8 cellular contexts compared by ENCODE assay signal in the genomic region with DNA sequence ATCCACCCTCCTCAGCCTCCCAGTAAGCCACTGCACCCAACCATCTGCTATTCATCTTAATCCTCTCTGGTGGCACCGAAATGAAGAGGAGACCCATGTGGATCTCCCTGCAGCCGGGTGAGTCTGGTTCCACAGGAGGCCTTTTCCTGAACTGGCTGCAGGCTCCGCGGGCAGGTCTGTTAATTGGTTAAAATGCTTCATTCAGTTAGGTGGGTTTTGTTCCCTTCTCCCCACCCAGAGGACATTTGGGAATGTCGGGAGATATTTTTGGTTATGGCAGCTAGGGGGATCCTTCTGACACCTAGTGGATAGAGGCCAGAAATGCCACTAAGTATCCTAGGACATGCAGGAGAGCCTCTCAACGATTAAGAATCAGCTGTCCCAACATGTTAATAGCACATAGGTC. TPM values are rescaled to one million over a fixed set of nuclear protein-coding genes. Genes with fewer than 3 reads are reported as not detected.
DNase-seq lines count a peak whose midpoint lies in the region; ATAC-seq and TF ChIP-seq lines count a peak whose summit lies in the region.

No MANE protein-coding gene starts in this region.

- DNase-seq in HFF-Myc (ENCODE audit: extremely low read depth, low read depth) (peak; percentile 21), RPMI7951 (ENCODE audit: low read depth) (peak; percentile 63), fibroblast of the conjunctiva (ENCODE audit: low read depth) (peak; percentile 29), psoas muscle (no peak), mesenteric fat pad (ENCODE audit: low spot score) (no peak)

- peak in 2 of 4 donors; percentile 50 to 73 for ATAC-seq in psoas muscle
- ATAC-seq in GM19463 (IDR thresholded peaks at IDR 0.05; ENCODE audit: unreplicated experiment) = no peak
- ATAC-seq in GM21619 (IDR thresholded peaks at IDR 0.05; ENCODE audit: unreplicated experiment) = no peak

- H3K4me1 ChIP-seq in psoas muscle = no peaks in the 10 kb centered on the region

- H3K4me3 ChIP-seq in HFF-Myc (replicated peaks; ENCODE audit: low read depth, low read length) (no peak overlapping the region), psoas muscle (peak overlapping the region; percentile 22)

- H3K27me3 ChIP-seq in psoas muscle (ENCODE audit: insufficient read depth in 3 of 3, low read length in 2 of 3) = no peaks in the 10 kb centered on the region

- no peaks in the 10 kb centered on the region for H3K9me3 ChIP-seq in psoas muscle

- WGBS in psoas muscle, 3 donors = 13 to 35% (median 24%) methylated on average over 6 of the region's 6 CpGs

- intact Hi-C loops in psoas muscle (cut with DNase I) = no loop called here

- no peaks in the 10 kb centered on the region for H3K36me3 ChIP-seq in psoas muscle (ENCODE audit: insufficient read depth in 1 of 2, low read depth in 1 of 2)

- H3K27ac ChIP-seq in C4-2B (no peak overlapping the region), psoas muscle (no peak overlapping the region)

- TF ChIP-seq CTCF in C4-2B (conservative IDR thresholded peaks at IDR 0.05) = peak; percentile 69
- TF ChIP-seq CTCF in HFF-Myc (IDR thresholded peaks at IDR 0.05; ENCODE audit: low read depth, low read length, missing control alignments) = peak; percentile 68
- peak; percentile 42 for TF ChIP-seq CTCF in psoas muscle (IDR thresholded peaks at IDR 0.05)

RNA-seq across cellular contexts. Expression of a gene that starts 16.7 kb away (rescaled TPM):
- total RNA-seq in RPMI7951 (2014; rRNA removed; shearing (Covaris generic)) = 0.10 TPM in 1 of 2 replicates, not detected in the other
- total RNA-seq in psoas muscle = under 1 TPM; 0.24 to 0.57 (median 0.46) TPM
- polyA plus RNA-seq in psoas muscle = under 1 TPM; 0.03 to 0.04 (median 0.03) TPM
- 5.2 TPM for total RNA-seq in mesenteric fat pad

RNA-seq across cellular contexts. Expression of a gene that starts 48.9 kb away (rescaled TPM):
- total RNA-seq in RPMI7951 (2014; rRNA removed; shearing (Covaris generic)) = not detected in 2 replicates
- total RNA-seq in psoas muscle = not detected
- polyA plus RNA-seq in psoas muscle = under 1 TPM; 0.01 to 0.03 (median 0.01) TPM
- not detected for total RNA-seq in mesenteric fat pad

RNA-seq across cellular contexts. Expression of a gene that starts 50.1 kb away (rescaled TPM):
- total RNA-seq in RPMI7951 (2014; rRNA removed; shearing (Covaris generic)) = 18.4 and 23.7 TPM in 2 replicates
- total RNA-seq in psoas muscle (1 to 10 TPM; 2.3 to 9.9 (median 3.0) TPM), mesenteric fat pad (3.4 TPM)
- polyA plus RNA-seq in psoas muscle = 1 to 10 TPM in 1 of 3 donors, under 1 TPM in 2; 0.75 to 1.4 (median 0.96) TPM

Comparison
In these comparisons a context has a peak if more than half of its experiments do, and no peak if none do; other contexts are left out.
1. DNase-seq: peak in HFF-Myc (single experiment), RPMI7951 (single experiment) and fibroblast of the conjunctiva (single experiment); none in psoas muscle (0 of 2) and mesenteric fat pad (single experiment).
2. Peak in every context shown above with its lines, with median percentiles within 50 percentile points of each other: CTCF ChIP-seq.